10 cellular contexts compared by ENCODE assay signal in genomic region chr20:35285806-35286076, GRCh38. TPM values are rescaled to one million over a fixed set of nuclear protein-coding genes. Genes with fewer than 3 reads are reported as not detected.
DNase-seq lines count a peak whose midpoint lies in the region; ATAC-seq and TF ChIP-seq lines count a peak whose summit lies in the region.
"Had no signal": no experiment of that assay in that cellular context is flagged by ENCODE, and none has a peak within 500 bp of the region (broad histone marks: within the 10 kb centered on the region; RNA-seq: fewer than 3 reads in every experiment).

No MANE protein-coding gene starts in this region.

- H3K4me1 Mint-ChIP-seq in central memory CD8-positive, alpha-beta T cell = peaks cover 25% of the 10 kb centered on the region
- H3K4me1 Mint-ChIP-seq in natural killer cell treated with Interleukin-12 subunit alpha and Interleukin-12 subunit beta and Interleukin-15 and Interleukin-18, amount 100 ng/mL, for 72 hours (ENCODE audit: low read depth in 2 of 2) = peaks cover 18 to 24% of the 10 kb centered on the region in 2 donors

- H3K36me3 Mint-ChIP-seq in central memory CD8-positive, alpha-beta T cell (ENCODE audit: insufficient read depth) = peaks cover 6% of the 10 kb centered on the region
- no peaks in the 10 kb centered on the region for H3K36me3 Mint-ChIP-seq in natural killer cell treated with Interleukin-12 subunit alpha and Interleukin-12 subunit beta and Interleukin-15 and Interleukin-18, amount 100 ng/mL, for 72 hours

- no peak overlapping the region for H3K27ac ChIP-seq in OCI-LY1 (ENCODE audit: low read depth, low read length, poor library complexity, severe bottlenecking)

- peak overlapping the region; percentile 83 for H3K4me3 Mint-ChIP-seq in central memory CD8-positive, alpha-beta T cell
- peak overlapping the region; percentile 96 for H3K4me3 Mint-ChIP-seq in natural killer cell treated with Interleukin-12 subunit alpha and Interleukin-12 subunit beta and Interleukin-15 and Interleukin-18, amount 100 ng/mL, for 72 hours

- peak overlapping the region; percentile 79 for H3K27ac Mint-ChIP-seq in central memory CD8-positive, alpha-beta T cell (ENCODE audit: low read depth)
- peak overlapping the region; percentile 93 to 94 for H3K27ac Mint-ChIP-seq in natural killer cell treated with Interleukin-12 subunit alpha and Interleukin-12 subunit beta and Interleukin-15 and Interleukin-18, amount 100 ng/mL, for 72 hours

- H2AFZ ChIP-seq in OCI-LY1 (ENCODE audit: low read length) = no peak overlapping the region

- H3K9ac ChIP-seq in OCI-LY1 (ENCODE audit: low read length) = no peak overlapping the region

- H3K9me3 ChIP-seq in OCI-LY1 (ENCODE audit: low read length) = no peaks in the 10 kb centered on the region

- no peaks in the 10 kb centered on the region for H3K9me3 Mint-ChIP-seq in central memory CD8-positive, alpha-beta T cell
- H3K9me3 Mint-ChIP-seq in natural killer cell treated with Interleukin-12 subunit alpha and Interleukin-12 subunit beta and Interleukin-15 and Interleukin-18, amount 100 ng/mL, for 72 hours = no peaks in the 10 kb centered on the region

- H3K27me3 ChIP-seq in OCI-LY1 (ENCODE audit: insufficient read depth, low read length) = no peaks in the 10 kb centered on the region

- no peak for TF ChIP-seq CTCF in OCI-LY1 (IDR thresholded peaks at IDR 0.05; ENCODE audit: low read length)

- peaks cover 7% of the 10 kb centered on the region for H3K27me3 Mint-ChIP-seq in central memory CD8-positive, alpha-beta T cell
- H3K27me3 Mint-ChIP-seq in natural killer cell treated with Interleukin-12 subunit alpha and Interleukin-12 subunit beta and Interleukin-15 and Interleukin-18, amount 100 ng/mL, for 72 hours = no peaks in the 10 kb centered on the region

- ATAC-seq in central memory CD8-positive, alpha-beta T cell (replicated peaks; ENCODE audit: extremely low read depth, poor library complexity, severe bottlenecking) = no peak
- no peak for ATAC-seq in natural killer cell treated with Interleukin-12 subunit alpha and Interleukin-12 subunit beta and Interleukin-15 and Interleukin-18, amount 100 ng/mL, for 72 hours
- no peak for ATAC-seq in HG02763 (IDR thresholded peaks at IDR 0.05; ENCODE audit: unreplicated experiment)

- H3F3A ChIP-seq in OCI-LY1 (ENCODE audit: insufficient read depth, low read length) = no peaks in the 10 kb centered on the region

- DNase-seq in DMS53 treated with DMSO at 0.1 percent for 48 hours (lab: John Stamatoyannopoulos, UW; ENCODE audit: unreplicated experiment) (peak; percentile 35), NCI-H128 (lab: John Stamatoyannopoulos, UW; ENCODE audit: unreplicated experiment) (no peak), posterior cingulate gyrus (no peak), NCI-H187 (lab: John Stamatoyannopoulos, UW) (no peak)
- DNase-seq in central memory CD8-positive, alpha-beta T cell (ENCODE audit: low spot score in 2 of 2) = no peak
- no peak for DNase-seq in natural killer cell treated with Interleukin-12 subunit alpha and Interleukin-12 subunit beta and Interleukin-15 and Interleukin-18, amount 100 ng/mL, for 72 hours (ENCODE audit: low spot score)
- DNase-seq: NCI-H2029 treated with DMSO at 0.1 percent for 48 hours had no signal

- H3K9me2 ChIP-seq in OCI-LY1 (ENCODE audit: low read depth, low read length) = no peaks in the 10 kb centered on the region

- H4K20me1 ChIP-seq in OCI-LY1 (ENCODE audit: insufficient read depth, low read length) = no peaks in the 10 kb centered on the region

- peaks cover 16% of the 10 kb centered on the region; the same call in 1 of the 2 replicates for H3K36me3 ChIP-seq in OCI-LY1 (ENCODE audit: insufficient read depth, low read length)

- H3K79me2 ChIP-seq in OCI-LY1 (ENCODE audit: insufficient read depth, low read length) = peaks cover 12% of the 10 kb centered on the region

- H3K4me1 ChIP-seq in OCI-LY1 (ENCODE audit: insufficient read depth, low read length, severe bottlenecking) = peaks cover 18% of the 10 kb centered on the region

- H3K4me2 ChIP-seq in OCI-LY1 (ENCODE audit: low read length) = peak overlapping the region; percentile 89

- intact Hi-C loops in posterior cingulate gyrus (cut with DNase I) = no loop called here

- H3K4me3 ChIP-seq in OCI-LY1 (ENCODE audit: low read depth, low read length, poor library complexity, severe bottlenecking) = peak overlapping the region; percentile 85

RNA-seq across cellular contexts. Expression of gene EIF6, which starts 1.2 kb away (rescaled TPM):
- total RNA-seq in natural killer cell treated with Interleukin-12 subunit alpha and Interleukin-12 subunit beta and Interleukin-15 and Interleukin-18, amount 100 ng/mL, for 72 hours = 100 to 1,000 TPM; 154 to 233 TPM

RNA-seq across cellular contexts. Expression of gene FAM83C, which starts 6.5 kb away (rescaled TPM):
- under 1 TPM in 1 of 2 donors, not detected in 1; 0.10 TPM for total RNA-seq in natural killer cell treated with Interleukin-12 subunit alpha and Interleukin-12 subunit beta and Interleukin-15 and Interleukin-18, amount 100 ng/mL, for 72 hours
- total RNA-seq: kidney epithelial cell had no signal

RNA-seq across cellular contexts. Expression of gene MMP24OS, which starts 7.8 kb away (rescaled TPM):
- total RNA-seq in natural killer cell treated with Interleukin-12 subunit alpha and Interleukin-12 subunit beta and Interleukin-15 and Interleukin-18, amount 100 ng/mL, for 72 hours = 10 to 100 TPM; 35.6 to 51.2 TPM

RNA-seq across cellular contexts. Expression of gene MMP24, which starts 59.3 kb away (rescaled TPM):
- not detected for total RNA-seq in natural killer cell treated with Interleukin-12 subunit alpha and Interleukin-12 subunit beta and Interleukin-15 and Interleukin-18, amount 100 ng/mL, for 72 hours
